ENCODE assay signal across 8 cellular contexts in the genomic region with DNA sequence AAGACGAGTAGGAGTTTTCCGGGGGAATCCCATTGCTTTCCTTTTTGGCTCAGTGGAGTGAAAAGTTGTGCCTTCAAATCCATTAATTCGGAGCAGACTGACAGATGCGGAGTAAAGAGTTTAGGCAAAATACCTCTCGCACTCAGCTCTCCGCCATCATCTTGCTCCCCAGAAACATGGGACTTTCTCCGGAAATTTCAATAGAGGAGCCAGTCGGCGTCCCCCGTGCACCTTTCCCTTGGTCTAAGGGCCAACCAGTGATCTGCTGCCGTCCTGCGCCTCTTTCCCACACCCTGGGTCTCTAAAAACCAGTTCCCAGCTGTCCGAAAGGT. TPM values are rescaled to one million over a fixed set of nuclear protein-coding genes. Genes with fewer than 3 reads are reported as not detected.
A peak's percentile ranks its signal among the peaks of the same experiment; 100 is the strongest.
DNase-seq lines count a peak whose midpoint lies in the region; ATAC-seq and TF ChIP-seq lines count a peak whose summit lies in the region.

No MANE protein-coding gene starts in this region.

- H3K4me2 ChIP-seq in PC-3 (ENCODE audit: low read length): peak overlapping the region; percentile 86

- H3K4me1 Mint-ChIP-seq in endodermal cell: peaks cover 13% of the 10 kb centered on the region
- peaks cover 54 to 56% of the 10 kb centered on the region in 2 donors for H3K4me1 Mint-ChIP-seq in natural killer cell

- intact Hi-C loops in A673 (cut with micrococcal nuclease; ENCODE audit: unreplicated experiment): loop anchor here (5.0 kb wide), 1 partner anchor 857 kb away; a partner anchor contains a TSS
- intact Hi-C loops in PC-3 (cut with micrococcal nuclease): loop anchor here (1.0 kb wide), 1 partner anchor 44 kb away; a partner anchor contains a TSS
- intact Hi-C loops in natural killer cell (cut with micrococcal nuclease): no loop called here
- intact Hi-C loops in posterior vena cava (cut with DNase I): no loop called here

- H3K4me3 Mint-ChIP-seq in endodermal cell (peak overlapping the region; percentile 96), natural killer cell (peak overlapping the region; percentile 97)

- H3K4me3 ChIP-seq in A673 (ENCODE audit: low read depth, low read length, poor library complexity, severe bottlenecking): peak overlapping the region; percentile 67
- peak overlapping the region; percentile 94 for H3K4me3 ChIP-seq in PC-3 (ENCODE audit: low read length)
- H3K4me3 ChIP-seq in endodermal cell (ENCODE audit: low read length): peak overlapping the region; percentile 99

- peak overlapping the region; percentile 80 for H2AFZ ChIP-seq in PC-3 (ENCODE audit: low read length)

- H3K4me1 ChIP-seq in A673 (ENCODE audit: insufficient read depth, low read length, poor library complexity, severe bottlenecking) (peaks cover 9% of the 10 kb centered on the region), PC-3 (ENCODE audit: insufficient read depth, low read length) (peaks cover 20% of the 10 kb centered on the region), endodermal cell (ENCODE audit: control insufficient read depth, insufficient read depth, low read length) (no peaks in the 10 kb centered on the region)

- DNase-seq in A673 (ENCODE audit: low spot score) (no peak), PC-3 (peak; percentile 59), endodermal cell (no peak), natural killer cell (no peak), posterior vena cava (ENCODE audit: low spot score) (no peak), occipital lobe (lab: John Stamatoyannopoulos, UW) (no peak)

- peaks cover 37% of the 10 kb centered on the region for H3K36me3 Mint-ChIP-seq in endodermal cell (ENCODE audit: low read depth)
- H3K36me3 Mint-ChIP-seq in natural killer cell: no peaks in the 10 kb centered on the region

- no peak for TF ChIP-seq CTCF in A673 (conservative IDR thresholded peaks at IDR 0.05; ENCODE audit: low read depth, low read length)
- TF ChIP-seq CTCF in PC-3 (conservative IDR thresholded peaks at IDR 0.05; ENCODE audit: low read depth, low read length): no peak
- TF ChIP-seq CTCF in endodermal cell (conservative IDR thresholded peaks at IDR 0.05): no peak
- no peak for TF ChIP-seq CTCF in natural killer cell (IDR thresholded peaks at IDR 0.05)

- POLR2A ChIA-PET in A673 (lab: Charles Lee; ENCODE audit: low non-redundant PET): no interaction called here
- POLR2A ChIA-PET in PC-3 (lab: Charles Lee; ENCODE audit: unreplicated experiment): interaction anchor here (0.6 to 0.7 kb wide), 2 partner anchors 510 to 524 kb away, joined by 3 to 4 read pairs; no protein-coding TSS in a partner anchor

- BruUV-seq in A673 (replicated peaks; lab: Mats Ljungman, UMichigan) (TSS peak; percentile 65), PC-3 (replicated peaks; lab: Mats Ljungman, UMichigan) (TSS peak; percentile 80)

- H3K27ac Mint-ChIP-seq in endodermal cell: peak overlapping the region; percentile 100
- peak overlapping the region; percentile 92 to 95 for H3K27ac Mint-ChIP-seq in natural killer cell

- peaks cover 89% of the 10 kb centered on the region for H3K79me2 ChIP-seq in PC-3 (ENCODE audit: low read length)

- H3K9me2 ChIP-seq in PC-3 (replicated peaks; ENCODE audit: low read length): no peaks in the 10 kb centered on the region

- H3F3A ChIP-seq in PC-3 (ENCODE audit: low read length, unreplicated experiment): no peaks in the 10 kb centered on the region

- no peaks in the 10 kb centered on the region for H3K9me3 Mint-ChIP-seq in endodermal cell
- no peaks in the 10 kb centered on the region for H3K9me3 Mint-ChIP-seq in natural killer cell

- H3K9me3 ChIP-seq in A673 (ENCODE audit: low read depth, low read length, poor library complexity, severe bottlenecking) (no peaks in the 10 kb centered on the region), PC-3 (ENCODE audit: low read length) (no peaks in the 10 kb centered on the region), endodermal cell (ENCODE audit: control insufficient read depth, low read length) (no peaks in the 10 kb centered on the region)

- H3K27me3 Mint-ChIP-seq in endodermal cell (ENCODE audit: insufficient read depth) (no peaks in the 10 kb centered on the region), natural killer cell (ENCODE audit: low read depth in 2 of 2) (no peaks in the 10 kb centered on the region)

- 0% methylated on average over 9 to 13 of the region's 13 CpGs for WGBS in endodermal cell (ENCODE audit: insufficient coverage in 1 of 2, insufficient read length in 1 of 2), 2 experiments

- CTCF ChIA-PET in A673 (lab: Charles Lee) (no interaction called here), PC-3 (lab: Charles Lee) (no interaction called here)

- H3K9ac ChIP-seq in PC-3 (ENCODE audit: low read length) (peak overlapping the region; percentile 84), endodermal cell (ENCODE audit: extremely low read depth, low read length, poor library complexity, severe bottlenecking) (peak overlapping the region; percentile 77)

- H3K27ac ChIP-seq in A673 (ENCODE audit: low read depth, low read length, poor library complexity, severe bottlenecking): peak overlapping the region; percentile 98
- H3K27ac ChIP-seq in PC-3 (ENCODE audit: low read length): peak overlapping the region; percentile 82
- H3K27ac ChIP-seq in endodermal cell (ENCODE audit: low read depth, low read length): peak overlapping the region; percentile 93

- no peaks in the 10 kb centered on the region for H3K27me3 ChIP-seq in A673 (replicated peaks; ENCODE audit: insufficient read depth, low read depth, low read length, poor library complexity)
- no peaks in the 10 kb centered on the region for H3K27me3 ChIP-seq in PC-3 (ENCODE audit: low read length)
- no peaks in the 10 kb centered on the region for H3K27me3 ChIP-seq in endodermal cell (ENCODE audit: control insufficient read depth, insufficient read depth, low read length, poor library complexity, severe bottlenecking)

- H4K20me1 ChIP-seq in PC-3 (ENCODE audit: low read length): 0 out of 2 replicates have a peak, but pooled peaks cover 4% of the 10 kb centered on the region

- H3K36me3 ChIP-seq in A673 (ENCODE audit: insufficient read depth, low read length, poor library complexity, severe bottlenecking) (peaks cover 5% of the 10 kb centered on the region), PC-3 (ENCODE audit: low read depth, low read length) (peaks cover 20% of the 10 kb centered on the region; the same call in 1 of the 2 replicates), endodermal cell (ENCODE audit: control insufficient read depth, insufficient read depth, low read length) (peaks cover 44% of the 10 kb centered on the region)

- ATAC-seq in GM18508 (IDR thresholded peaks at IDR 0.05; ENCODE audit: insufficient read depth, unreplicated experiment) (peak; percentile 27), HG02943 (IDR thresholded peaks at IDR 0.05; ENCODE audit: low read depth, unreplicated experiment) (peak; percentile 48), PC-3 (peak; percentile 64), natural killer cell (peak in 1 of 3 donors; percentile 35)

RNA-seq across cellular contexts. Expression of a gene that starts 0.3 kb away (rescaled TPM):
- total RNA-seq in A673 (2021): 6.9 and 8.1 TPM in 2 replicates
- total RNA-seq in PC-3 (2014; rRNA removed): 5.4 and 9.0 TPM in 2 replicates
- total RNA-seq in endodermal cell: 10 to 100 TPM; 16.0 to 16.3 TPM
- polyA plus RNA-seq in endodermal cell (2013, experiment 1 of 2): 8.3 TPM
- polyA plus RNA-seq in endodermal cell (2013, experiment 2 of 2): 9.6 TPM
- 10 to 100 TPM; 15.9 to 17.4 (median 16.9) TPM for total RNA-seq in natural killer cell
- 1 to 10 TPM; 5.7 to 6.0 TPM for total RNA-seq in posterior vena cava
- total RNA-seq in occipital lobe: 16.5 TPM

RNA-seq across cellular contexts. Expression of a gene that starts 0.4 kb away (rescaled TPM):
- total RNA-seq in A673 (2021): 31.0 TPM in 2 replicates
- 44.7 and 49.2 TPM in 2 replicates for total RNA-seq in PC-3 (2014; rRNA removed)
- total RNA-seq in endodermal cell: 10 to 100 TPM; 20.9 to 23.7 TPM
- 22.7 TPM for polyA plus RNA-seq in endodermal cell (2013, experiment 1 of 2)
- 22.9 TPM for polyA plus RNA-seq in endodermal cell (2013, experiment 2 of 2)
- 10 to 100 TPM; 23.5 to 26.4 (median 23.6) TPM for total RNA-seq in natural killer cell
- total RNA-seq in posterior vena cava: 10 to 100 TPM; 12.3 to 14.1 TPM
- total RNA-seq in occipital lobe: 19.5 TPM

RNA-seq across cellular contexts. Expression of a gene that starts 43.9 kb away (rescaled TPM):
- total RNA-seq in A673 (2021) (16.4 and 18.0 TPM in 2 replicates), PC-3 (2014; rRNA removed) (10.5 and 15.0 TPM in 2 replicates), endodermal cell (10 to 100 TPM; 16.3 to 24.6 TPM), natural killer cell (10 to 100 TPM; 11.8 to 15.0 (median 13.0) TPM), posterior vena cava (10 to 100 TPM; 13.5 to 16.5 TPM), occipital lobe (38.1 TPM)
- polyA plus RNA-seq in endodermal cell (2013, experiment 1 of 2): 15.1 TPM
- 15.9 TPM for polyA plus RNA-seq in endodermal cell (2013, experiment 2 of 2)

Comparison
In these comparisons a context has a peak if more than half of its experiments do, and no peak if none do; other contexts are left out.
1. intact Hi-C loops: an anchor here in A673 (5.0 kb wide) and PC-3 (1.0 kb wide); none called in natural killer cell and posterior vena cava.